ENCODE assay signal across 1 cellular context in genomic region chrX:107753186-107753585, GRCh38.
A peak's percentile ranks its signal among the peaks of the same experiment; 100 is the strongest.
TF ChIP-seq lines count a peak whose summit lies in the region.

No MANE protein-coding gene starts in this region.

TF ChIP-seq in K562, 482 proteins besides CTCF, POLR2A, EP300 and RAD21 (continued from another document):
- TF ChIP-seq ARID4B (CRISPR knock-in tag; IDR thresholded peaks at IDR 0.05) (no peak), RBM15 (IDR thresholded peaks at IDR 0.05; ENCODE audit: insufficient read depth, low read length) (no peak), ZNF584 (CRISPR knock-in tag; IDR thresholded peaks at IDR 0.05; ENCODE audit: low read depth) (no peak), TRIM24 (IDR thresholded peaks at IDR 0.05) (no peak), PBX2 (CRISPR knock-in tag; IDR thresholded peaks at IDR 0.05; ENCODE audit: low read depth) (no peak), PBX2 (tag; conservative IDR thresholded peaks at IDR 0.05; ENCODE audit: low read depth) (peak; percentile 53; the same call in 1 of the 2 replicates)
